ENCODE assay signal across 21 cellular contexts in the genomic region with DNA sequence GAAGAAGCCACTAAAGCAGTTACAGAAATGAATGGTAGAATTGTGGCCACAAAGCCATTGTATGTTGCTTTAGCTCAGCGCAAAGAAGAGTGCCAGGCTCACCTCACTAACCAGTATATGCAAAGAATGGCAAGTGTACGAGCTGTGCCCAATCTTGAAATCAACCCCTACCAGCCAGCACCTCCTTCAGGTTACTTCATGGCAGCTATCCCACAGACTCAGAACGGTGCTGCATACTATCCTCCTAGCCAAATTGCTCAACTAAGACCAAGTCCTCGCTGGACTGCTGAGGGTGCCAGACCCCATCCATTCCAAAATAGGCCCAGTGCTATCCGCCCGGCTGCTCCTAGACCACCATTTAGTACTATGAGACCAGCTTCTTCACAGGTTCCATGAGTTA.
"Had no signal": no experiment of that assay in that cellular context is flagged by ENCODE, and none has a peak within 500 bp of the region (broad histone marks: within the 10 kb centered on the region; RNA-seq: fewer than 3 reads in every experiment).

No MANE protein-coding gene starts in this region.

- H3K4me3 Mint-ChIP-seq: activated CD4-positive, alpha-beta memory T cell treated with anti-CD3 and anti-CD28 coated beads for 36 hours; activated naive CD8-positive, alpha-beta T cell treated with anti-CD3 and anti-CD28 coated beads, Interleukin-2, amount 10 ng/mL, durations not matched to agents 7 days and 5 days; endodermal cell; mesothelial cell of epicardium; nephron; stimulated activated naive B cell treated with anti-CD40 and anti-IgM and Interleukin-4, amounts not matched to agents 10 μg/mL and 1 μg/mL and 100 μg/mL, for 72 hours had no signal

- H3K36me3 ChIP-seq: lower lobe of right lung, spleen, tibial nerve, WERI-Rb-1 had no signal

- H3K4me1 ChIP-seq: body of pancreas, lower lobe of right lung had no signal

- H3K36me3 Mint-ChIP-seq: activated CD4-positive, alpha-beta memory T cell treated with anti-CD3 and anti-CD28 coated beads for 36 hours had no signal

- H3K27me3 ChIP-seq: hepatocyte, tibial nerve had no signal

- H3K9me3 ChIP-seq: body of pancreas, lower lobe of right lung had no signal

- H3K4me1 Mint-ChIP-seq: endodermal cell, nephron had no signal

- H3K27ac ChIP-seq: body of pancreas, hepatocyte, lower lobe of right lung, spleen, tibial nerve, WERI-Rb-1 had no signal

- H3K4me3 ChIP-seq: body of pancreas, hepatocyte, tibial nerve had no signal

- H3K27ac Mint-ChIP-seq: activated CD4-positive, alpha-beta memory T cell treated with anti-CD3 and anti-CD28 coated beads for 36 hours; activated naive CD8-positive, alpha-beta T cell treated with anti-CD3 and anti-CD28 coated beads, Interleukin-2, amount 10 ng/mL, durations not matched to agents 7 days and 5 days; activated T-helper 2 cell treated with anti-CD3 and anti-CD28 coated beads, Interferon-gamma antibody, Interleukin-2, Interleukin-4, amounts not matched to agents 10 μg/mL and 5 μg/mL and 100 μg/mL, durations not matched to agents 14 hours and 24 hours and 36 hours; endodermal cell; nephron; stimulated activated naive B cell treated with anti-CD40 and anti-IgM and Interleukin-4, amounts not matched to agents 10 μg/mL and 1 μg/mL and 100 μg/mL, for 72 hours had no signal

- H2AFZ ChIP-seq: hepatocyte had no signal

- DNase-seq: activated CD4-positive, alpha-beta memory T cell treated with anti-CD3 and anti-CD28 coated beads for 36 hours; activated CD4-positive, alpha-beta T cell treated with anti-CD3 and anti-CD28 coated beads for 4 hours; activated naive CD4-positive, alpha-beta T cell treated with Interleukin-2 at 50 U/mL for 16 hours; activated naive CD8-positive, alpha-beta T cell treated with anti-CD3 and anti-CD28 coated beads, Interleukin-2, amount 10 ng/mL, durations not matched to agents 7 days and 5 days; activated T-cell treated with anti-CD3 and anti-CD28 coated beads, Interleukin-2, amount 50 U/mL, for 1 hour; amygdala; body of pancreas; central memory CD4-positive, alpha-beta T cell; endodermal cell; foreskin fibroblast; lower lobe of right lung; occipital lobe; spleen; stimulated activated CD4-positive, alpha-beta T cell treated with anti-CD3 and anti-CD28 coated beads, Interleukin-4, amount 100 ng/mL, for 4 hours; stimulated activated naive B cell treated with anti-CD40 and anti-IgM and Interleukin-4, amounts not matched to agents 10 μg/mL and 1 μg/mL and 100 μg/mL, for 72 hours; WERI-Rb-1 had no signal

- H3K79me2 ChIP-seq: hepatocyte had no signal

- H3K4me2 ChIP-seq: hepatocyte had no signal

- ATAC-seq: body of pancreas; lower lobe of right lung; stimulated activated naive B cell treated with anti-CD40 and anti-IgM and Interleukin-4, amounts not matched to agents 10 μg/mL and 1 μg/mL and 100 μg/mL, for 72 hours had no signal
